In genomic region chr17:43812396-43813265, GRCh38 we compare ENCODE assay signal across 1 cellular context.
TF ChIP-seq lines count a peak whose summit lies in the region.

No MANE protein-coding gene starts in this region.

TF ChIP-seq in HepG2, 621 proteins besides CTCF, POLR2A, EP300 and RAD21:
- TF ChIP-seq ZNF768 (CRISPR knock-in tag; IDR thresholded peaks at IDR 0.05) (peak; percentile 67), MIER3 (CRISPR knock-in tag; IDR thresholded peaks at IDR 0.05; ENCODE audit: borderline replicate concordance) (no peak)
